ENCODE assay signal across 20 cellular contexts in genomic region chr20:2163312-2163711, GRCh38.
A peak's percentile ranks its signal among the peaks of the same experiment; 100 is the strongest.
DNase-seq lines count a peak whose midpoint lies in the region; ATAC-seq lines count a peak whose summit lies in the region.
"Had no signal": no experiment of that assay in that cellular context is flagged by ENCODE, and none has a peak within 500 bp of the region (broad histone marks: within the 10 kb centered on the region; RNA-seq: fewer than 3 reads in every experiment).

No MANE protein-coding gene starts in this region.

- peak; percentile 18 for DNase-seq in H7
- no peak for DNase-seq in T-helper 17 cell
- peak; percentile 69 for DNase-seq in mesenteric fat pad (ENCODE audit: low spot score)
- DNase-seq in sciatic nerve (ENCODE audit: low spot score): peak; percentile 28
- no peak for DNase-seq in GM23248
- no peak for DNase-seq in T-cell
- DNase-seq: ACHN; BE2C; C1 segment of cervical spinal cord; CD4-positive, CD25-positive, alpha-beta regulatory T cell; CD8-positive, alpha-beta memory T cell; COR-L47; DMS 273 treated with DMSO at 0.1 percent for 48 hours; DMS53; DND-41; EL; GOT3 had no signal

- no peak overlapping the region for H3K9ac ChIP-seq in GM23248

- H2AFZ ChIP-seq in GM23248: no peak overlapping the region

- H3K27me3 ChIP-seq in H7 (ENCODE audit: control insufficient read depth, insufficient read depth, low read length): no peaks in the 10 kb centered on the region
- H3K27me3 ChIP-seq in GM23248 (replicated peaks; ENCODE audit: insufficient read depth): no peaks in the 10 kb centered on the region
- H3K27me3 ChIP-seq: BE2C had no signal

- H3K27ac ChIP-seq in GM23248: no peak overlapping the region

- CTCF ChIA-PET in T-cell (lab: Charles Lee): no interaction called here

- H3K9me3 ChIP-seq in T-helper 17 cell (ENCODE audit: control insufficient read depth, low read length, poor library complexity, severe bottlenecking) (no peaks in the 10 kb centered on the region), GM23248 (ENCODE audit: low read depth) (no peaks in the 10 kb centered on the region)
- H3K9me3 ChIP-seq: BE2C, HAP-1 had no signal

- no peak overlapping the region for H3K4me3 ChIP-seq in H7 (ENCODE audit: insufficient read depth, low read depth, low read length)
- no peak overlapping the region for H3K4me3 ChIP-seq in GM23248
- H3K4me3 ChIP-seq: GM12878, HAP-1 had no signal

- H3K9me3 Mint-ChIP-seq in T-cell: no peaks in the 10 kb centered on the region
- H3K9me3 Mint-ChIP-seq: CD4-positive, CD25-positive, alpha-beta regulatory T cell; CD8-positive, alpha-beta memory T cell had no signal

- H3K36me3 Mint-ChIP-seq in T-helper 17 cell (ENCODE audit: low read depth) (peaks cover 3% of the 10 kb centered on the region), T-cell (no peaks in the 10 kb centered on the region)
- H3K36me3 Mint-ChIP-seq: CD4-positive, CD25-positive, alpha-beta regulatory T cell; CD8-positive, alpha-beta memory T cell had no signal

- no peaks in the 10 kb centered on the region for H3K4me1 ChIP-seq in GM23248 (ENCODE audit: insufficient read depth)
- H3K4me1 ChIP-seq: BE2C had no signal

- no peaks in the 10 kb centered on the region for H3K79me2 ChIP-seq in GM23248 (ENCODE audit: insufficient read depth)

- intact Hi-C loops in sciatic nerve (cut with DNase I): no loop called here

- no peaks in the 10 kb centered on the region for H4K20me1 ChIP-seq in GM23248 (ENCODE audit: insufficient read depth)

- H3K4me3 Mint-ChIP-seq in T-helper 17 cell: no peak overlapping the region
- no peak overlapping the region for H3K4me3 Mint-ChIP-seq in T-cell
- H3K4me3 Mint-ChIP-seq: CD4-positive, CD25-positive, alpha-beta regulatory T cell; CD8-positive, alpha-beta memory T cell had no signal

- H3K27ac Mint-ChIP-seq in T-helper 17 cell (peak overlapping the region; percentile 43), T-cell (no peak overlapping the region)
- H3K27ac Mint-ChIP-seq: CD4-positive, CD25-positive, alpha-beta regulatory T cell; CD8-positive, alpha-beta memory T cell had no signal

- WGBS in GM23248 (ENCODE audit: low coverage in 1 of 2, low lambda C conversion rate in 2 of 2, missing lambda C conversion rate in 2 of 2), 2 experiments: 62 to 68% methylated on average over 8 of the region's 8 CpGs

- peaks cover 15% of the 10 kb centered on the region for H3K27me3 Mint-ChIP-seq in T-helper 17 cell
- H3K27me3 Mint-ChIP-seq in T-cell: no peaks in the 10 kb centered on the region
- H3K27me3 Mint-ChIP-seq: CD4-positive, CD25-positive, alpha-beta regulatory T cell had no signal

- in situ Hi-C loops in GM23248 (cut with MboI): no loop called here

- POLR2A ChIA-PET in T-cell (lab: Charles Lee): no interaction called here

- H3K4me1 Mint-ChIP-seq in T-helper 17 cell (no peaks in the 10 kb centered on the region), T-cell (no peaks in the 10 kb centered on the region)
- H3K4me1 Mint-ChIP-seq: CD4-positive, CD25-positive, alpha-beta regulatory T cell; CD8-positive, alpha-beta memory T cell had no signal

- no peaks in the 10 kb centered on the region for H3F3A ChIP-seq in GM23248 (ENCODE audit: insufficient read depth)

- H3K9me2 ChIP-seq in GM23248 (ENCODE audit: insufficient read depth): no peaks in the 10 kb centered on the region

- H3K4me2 ChIP-seq in GM23248 (ENCODE audit: unreplicated experiment): no peak overlapping the region

- H3K36me3 ChIP-seq in H7 (replicated peaks; ENCODE audit: control insufficient read depth, insufficient read depth, low read length) (no peaks in the 10 kb centered on the region), GM23248 (ENCODE audit: low read depth) (no peaks in the 10 kb centered on the region)
- H3K36me3 ChIP-seq: BE2C, HAP-1 had no signal

- ATAC-seq in T-helper 17 cell (no peak), sciatic nerve (no peak), GM21825 (IDR thresholded peaks at IDR 0.05; ENCODE audit: unreplicated experiment) (no peak), T-cell (replicated peaks in 1 of 4) (no peak)
- ATAC-seq: GM12878 had no signal

Comparison
In these comparisons a context has a peak if more than half of its experiments do, and no peak if none do; other contexts are left out.
1. DNase-seq: peak in H7 (single experiment), mesenteric fat pad (single experiment) and sciatic nerve (single experiment); none in T-helper 17 cell (0 of 3), GM23248 (single experiment) and T-cell (0 of 34).